Comparison of ENCODE assay signal across 16 cellular contexts in the genomic region with DNA sequence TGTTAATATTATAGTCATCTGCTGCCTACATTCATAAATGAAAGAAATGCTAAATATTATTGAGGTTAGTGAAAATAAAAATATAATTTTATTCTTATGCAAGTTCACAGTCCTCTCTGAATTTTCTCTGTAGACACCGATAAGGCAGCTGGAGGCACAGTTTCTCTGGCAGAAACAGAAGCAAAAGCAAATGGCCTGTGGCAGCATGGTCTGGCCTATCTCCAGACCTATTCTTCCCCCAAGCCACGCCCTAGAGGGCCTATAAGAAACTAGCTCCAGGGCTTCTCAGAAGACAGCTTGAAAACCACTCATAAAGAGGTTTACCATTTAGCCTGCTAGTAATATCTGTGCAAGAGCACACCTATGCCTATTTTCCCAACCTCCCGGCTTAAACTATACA. TPM values are rescaled to one million over a fixed set of nuclear protein-coding genes. Genes with fewer than 3 reads are reported as not detected.
DNase-seq lines count a peak whose midpoint lies in the region; ATAC-seq, FAIRE-seq and TF ChIP-seq lines count a peak whose summit lies in the region.
"Had no signal": no experiment of that assay in that cellular context is flagged by ENCODE, and none has a peak within 500 bp of the region (broad histone marks: within the 10 kb centered on the region; RNA-seq: fewer than 3 reads in every experiment).

No MANE protein-coding gene starts in this region.

- in situ Hi-C loops in GM12878 (cut with MboI) = no loop called here

- no peak overlapping the region for H2AFZ ChIP-seq in GM12878 (ENCODE audit: control insufficient read depth, low read depth, low read length)

- H3K27me3 ChIP-seq in GM12878 (replicated peaks in 1 of 2; ENCODE audit: control insufficient read depth in 2 of 2, insufficient read depth in 2 of 2, low read length in 1 of 2) = no peaks in the 10 kb centered on the region
- H3K27me3 ChIP-seq in CD8-positive, alpha-beta memory T cell (ENCODE audit: insufficient read depth, low read length, poor library complexity, severe bottlenecking) = no peaks in the 10 kb centered on the region

- no peaks in the 10 kb centered on the region for H3K9me3 ChIP-seq in HEK293 (ENCODE audit: control insufficient read depth, insufficient read depth, low read depth, low read length)
- no peaks in the 10 kb centered on the region; the same call in 2 of the 3 replicates for H3K9me3 ChIP-seq in GM12878 (replicated peaks; ENCODE audit: control insufficient read depth, insufficient read depth, low read length)
- no peaks in the 10 kb centered on the region for H3K9me3 ChIP-seq in CD8-positive, alpha-beta memory T cell (ENCODE audit: low read length)
- H3K9me3 ChIP-seq: A549 had no signal

- H3K36me3 ChIP-seq in HEK293 (ENCODE audit: control insufficient read depth in 2 of 2, insufficient read depth in 1 of 2, low read length in 2 of 2) = peaks cover 0 to 42% of the 10 kb centered on the region in 2 experiments; a peak in 1 of 3 replicates
- H3K36me3 ChIP-seq in GM12878 (ENCODE audit: control insufficient read depth in 2 of 2, insufficient read depth in 2 of 2, low read length in 1 of 2) = no peaks in the 10 kb centered on the region; a peak in 3 of 4 replicates
- peaks cover 4% of the 10 kb centered on the region for H3K36me3 ChIP-seq in CD8-positive, alpha-beta memory T cell (ENCODE audit: insufficient read depth, low read length)

- TF ChIP-seq CTCF in 22Rv1 (IDR thresholded peaks at IDR 0.05) = no peak
- TF ChIP-seq CTCF in HEK293 (tag by site-specific recombination; IDR thresholded peaks at IDR 0.05) = no peak
- TF ChIP-seq CTCF in GM12878 (IDR thresholded peaks at IDR 0.05 in 2 of 3, conservative IDR thresholded peaks at IDR 0.05 in 1 of 3; ENCODE audit: control insufficient read depth in 2 of 3, extremely low read depth in 1 of 3, insufficient read depth in 1 of 3, low read depth in 3 of 3, low read length in 3 of 3) = no peak
- no peak for TF ChIP-seq CTCF in GM20000 (IDR thresholded peaks at IDR 0.05; ENCODE audit: extremely low read depth, missing control alignments)

- WGBS in GM12878 (ENCODE audit: insufficient coverage, insufficient replicate concordance, low lambda C conversion rate, missing lambda C conversion rate) = 82% methylated on average over 3 of the region's 3 CpGs

- RAD21 ChIA-PET in GM12878 (lab: Charles Lee; ENCODE audit: unreplicated experiment) = interaction anchor here (3.4 kb wide), 1 partner anchor 13 kb away, joined by 29 read pairs; no protein-coding TSS in a partner anchor

- no peaks in the 10 kb centered on the region for H3K9me3 Mint-ChIP-seq in CD8-positive, alpha-beta memory T cell
- H3K9me3 Mint-ChIP-seq in activated naive CD4-positive, alpha-beta T cell treated with anti-CD3 and anti-CD28 coated beads, Interleukin-2, amount 50 U/mL, for 72 hours = no peaks in the 10 kb centered on the region

- no TSS peak for BruUV-seq in GM12878 (replicated peaks; lab: Mats Ljungman, UMichigan)

- H3K27ac Mint-ChIP-seq in CD8-positive, alpha-beta memory T cell = no peak overlapping the region
- no peak overlapping the region for H3K27ac Mint-ChIP-seq in activated naive CD4-positive, alpha-beta T cell treated with anti-CD3 and anti-CD28 coated beads, Interleukin-2, amount 50 U/mL, for 72 hours

- 0 out of 2 replicates have a peak overlapping the region, but pooled peaks have one; percentile 12 for H3K27ac ChIP-seq in 22Rv1
- H3K27ac ChIP-seq in HEK293 (ENCODE audit: extremely low read depth, low read depth, low read length) = no peak overlapping the region
- peak overlapping the region; percentile 50; the same call in 1 of the 2 replicates for H3K27ac ChIP-seq in GM12878 (ENCODE audit: control insufficient read depth, insufficient read depth)
- no peak overlapping the region for H3K27ac ChIP-seq in CD8-positive, alpha-beta memory T cell (ENCODE audit: low read depth, low read length)

- H3K4me1 Mint-ChIP-seq in CD8-positive, alpha-beta memory T cell = peaks cover 0 to 4% (median 0%) of the 10 kb centered on the region in 3 donors

- POLR2A ChIA-PET in HEK293 (lab: Yijun Ruan, JAX) (no interaction called here), GM12878 (lab: Charles Lee) (interaction anchor here (1.0 to 1.8 kb wide), 3 partner anchors 11 to 15 kb away, joined by 3 to 6 read pairs (median 4); no protein-coding TSS in a partner anchor)
- POLR2A ChIA-PET in CD8-positive, alpha-beta memory T cell (lab: Charles Lee) = no interaction called here

- H3K4me2 ChIP-seq in GM12878 (ENCODE audit: control insufficient read depth, insufficient read depth) = no peak overlapping the region
- H3K4me2 ChIP-seq: A549 had no signal

- no peak for TF ChIP-seq EP300 in GM12878 (IDR thresholded peaks at IDR 0.05; ENCODE audit: borderline replicate concordance in 1 of 2, control insufficient read depth in 1 of 2, low read depth in 2 of 2, low read length in 2 of 2)

- H3K4me3 ChIP-seq in HEK293 (ENCODE audit: low read depth, low read length) = no peak overlapping the region
- no peak overlapping the region for H3K4me3 ChIP-seq in GM12878
- H3K4me3 ChIP-seq in CD8-positive, alpha-beta memory T cell (ENCODE audit: low read length) = no peak overlapping the region
- H3K4me3 ChIP-seq: A549 had no signal

- no peak for FAIRE-seq in GM12878 (lab: Jason Lieb, UNC)
- FAIRE-seq: A549 had no signal

- H3K4me1 ChIP-seq in HEK293 (ENCODE audit: control insufficient read depth, insufficient read depth, low read length) = peaks cover 3% of the 10 kb centered on the region
- peaks cover 23% of the 10 kb centered on the region for H3K4me1 ChIP-seq in GM12878 (ENCODE audit: control insufficient read depth, insufficient read depth, low read length)
- H3K4me1 ChIP-seq in CD8-positive, alpha-beta memory T cell (ENCODE audit: insufficient read depth, low read length) = no peaks in the 10 kb centered on the region

- DNase-seq in NCI-H69 (lab: John Stamatoyannopoulos, UW) (peak; percentile 67), GM12878 (ENCODE audit: low read depth, low spot score) (no peak), GM20000 (ENCODE audit: low spot score) (no peak), NOMO-1 (lab: John Stamatoyannopoulos, UW; ENCODE audit: unreplicated experiment in 2 of 2) (no peak)
- no peak for DNase-seq in CD8-positive, alpha-beta memory T cell
- DNase-seq in activated naive CD4-positive, alpha-beta T cell treated with anti-CD3 and anti-CD28 coated beads, Interleukin-2, amount 50 U/mL, for 72 hours (ENCODE audit: low spot score in 2 of 2) = no peak
- DNase-seq: Calu3, DND-41, HCEC 1CT, NCI-H1048, NCI-H1930, SHP77 treated with DMSO at 0.1 percent for 48 hours had no signal

- H3K36me3 Mint-ChIP-seq in CD8-positive, alpha-beta memory T cell = peaks cover 11 to 70% (median 15%) of the 10 kb centered on the region in 3 donors
- H3K36me3 Mint-ChIP-seq in activated naive CD4-positive, alpha-beta T cell treated with anti-CD3 and anti-CD28 coated beads, Interleukin-2, amount 50 U/mL, for 72 hours = peaks cover 19 to 23% of the 10 kb centered on the region in 2 donors

- TF ChIP-seq POLR2A in GM12878 (IDR thresholded peaks at IDR 0.05; ENCODE audit: low read depth, low read length) = no peak

- peaks cover 11% of the 10 kb centered on the region for H3K79me2 ChIP-seq in GM12878 (ENCODE audit: control insufficient read depth, insufficient read depth, low read length)

- H3K9ac ChIP-seq in GM12878 (ENCODE audit: control insufficient read depth, insufficient read depth, low read length) = no peak overlapping the region

- CTCF ChIA-PET in HEK293 (lab: Yijun Ruan, JAX) (no interaction called here), GM12878 (lab: Yijun Ruan, JAX) (interaction anchor here (1.1 to 5.9 kb wide), 5 partner anchors 14 to 156 kb away, joined by 3 to 20 read pairs (median 9); no protein-coding TSS in a partner anchor)
- CTCF ChIA-PET in CD8-positive, alpha-beta memory T cell (lab: Charles Lee) = interaction anchor here (4.2 kb wide), 1 partner anchor 16 kb away, joined by 16 read pairs; no protein-coding TSS in a partner anchor

- H4K20me1 ChIP-seq in GM12878 (ENCODE audit: control insufficient read depth, insufficient read depth) = no peaks in the 10 kb centered on the region

- intact Hi-C loops in GM12878 (cut with micrococcal nuclease; ENCODE audit: unreplicated experiment) = no loop called here

- no peak for TF ChIP-seq RAD21 in GM12878 (IDR thresholded peaks at IDR 0.05; ENCODE audit: insufficient read depth, low read depth, low read length)

- H3K27me3 Mint-ChIP-seq in CD8-positive, alpha-beta memory T cell = no peaks in the 10 kb centered on the region

- SMC1A ChIA-PET in GM12878 (lab: Charles Lee; ENCODE audit: uncharacterized antibody, unreplicated experiment) = interaction anchor here (1.0 to 3.0 kb wide), 4 partner anchors 9 to 59 kb away, joined by 3 to 19 read pairs (median 6); no protein-coding TSS in a partner anchor

- peak; percentile 80 for ATAC-seq in GM12878
- no peak for ATAC-seq in activated naive CD4-positive, alpha-beta T cell treated with anti-CD3 and anti-CD28 coated beads, Interleukin-2, amount 50 U/mL, for 72 hours
- ATAC-seq: A549, Panc1 had no signal

- H3K4me3 Mint-ChIP-seq in CD8-positive, alpha-beta memory T cell = no peak overlapping the region

RNA-seq across cellular contexts. Expression of a gene that starts 28.4 kb away (rescaled TPM):
- 151 and 157 TPM in 2 replicates for total RNA-seq in GM12878 (2013; cell fraction: nucleolus; rRNA removed)
- total RNA-seq in GM12878 (2014; rRNA removed) (113 and 117 TPM in 2 replicates), GM12878 (2014; rRNA removed; fragmentation: Illumina TruSeq; extraction: Trizol) (114 and 119 TPM in 2 replicates), GM12878 (2021) (95.3 and 96.1 TPM in 2 replicates)
- 40.3 TPM for polyA plus RNA-seq in GM12878 (2011; ENCODE audit: low read depth)
- polyA plus RNA-seq in GM12878 (2011; rRNA removed) (128 and 139 TPM in 2 replicates), GM12878 (2014; fragmentation: Illumina TruSeq; extraction: Trizol) (125 and 140 TPM in 2 replicates), GM12878 (2014; fragmentation: Nextera tagmentation; extraction: Ambion mirVana) (10 to 100 TPM; 61.0 to 88.9 TPM), GM12878 (2014; rRNA removed) (84.7 and 89.9 TPM in 2 replicates), GM12878 (2016; fragmentation: Nextera tagmentation; extraction: Ambion mirVana) (10 to 100 TPM; 77.1 to 80.0 TPM)
- polyA plus RNA-seq in GM12878 (2011; cell fraction: cytosol; rRNA removed) = 92.2 and 96.2 TPM in 2 replicates
- polyA plus RNA-seq in GM12878 (2011; cell fraction: nucleus; rRNA removed) = 68.8 and 72.8 TPM in 2 replicates
- 46.0 and 55.8 TPM in 2 replicates for polyA plus RNA-seq in GM12878 (2012)
- 98.5 and 103 TPM in 2 replicates for polyA minus RNA-seq in GM12878 (2011; rRNA and poly(A)+ RNA removed)
- polyA minus RNA-seq in GM12878 (2011; cell fraction: cytosol; rRNA and poly(A)+ RNA removed) = 41.7 and 54.2 TPM in 2 replicates
- 55.2 and 96.8 TPM in 2 replicates for polyA minus RNA-seq in GM12878 (2011; cell fraction: nucleus; rRNA and poly(A)+ RNA removed)
- 10 to 100 TPM; 86.9 to 91.9 TPM for total RNA-seq in CD8-positive, alpha-beta memory T cell
- 35.9 TPM for polyA plus RNA-seq in CD8-positive, alpha-beta memory T cell
- 100 to 1,000 TPM in 1 of 2 donors, 10 to 100 TPM in 1; 87.4 to 116 TPM for total RNA-seq in activated naive CD4-positive, alpha-beta T cell treated with anti-CD3 and anti-CD28 coated beads, Interleukin-2, amount 50 U/mL, for 72 hours

RNA-seq across cellular contexts. Expression of a gene that starts 28.6 kb away (rescaled TPM):
- total RNA-seq in GM12878 (2013; cell fraction: nucleolus; rRNA removed) = 37.6 and 44.3 TPM in 2 replicates
- total RNA-seq in GM12878 (2014; rRNA removed) = 10.5 and 13.1 TPM in 2 replicates
- total RNA-seq in GM12878 (2014; rRNA removed; fragmentation: Illumina TruSeq; extraction: Trizol) = 8.7 and 9.9 TPM in 2 replicates
- total RNA-seq in GM12878 (2021) = 13.6 and 14.7 TPM in 2 replicates
- polyA plus RNA-seq in GM12878 (2011; ENCODE audit: low read depth) = 4.2 TPM
- 14.8 and 17.9 TPM in 2 replicates for polyA plus RNA-seq in GM12878 (2011; rRNA removed)
- polyA plus RNA-seq in GM12878 (2011; cell fraction: cytosol; rRNA removed) = 8.3 and 9.0 TPM in 2 replicates
- 21.8 and 22.2 TPM in 2 replicates for polyA plus RNA-seq in GM12878 (2011; cell fraction: nucleus; rRNA removed)
- 4.1 and 6.9 TPM in 2 replicates for polyA plus RNA-seq in GM12878 (2012)
- 12.0 and 12.4 TPM in 2 replicates for polyA plus RNA-seq in GM12878 (2014; fragmentation: Illumina TruSeq; extraction: Trizol)
- 10 to 100 TPM in 1 of 2 experiments, 1 to 10 TPM in 1; 9.1 to 11.0 TPM for polyA plus RNA-seq in GM12878 (2014; fragmentation: Nextera tagmentation; extraction: Ambion mirVana)
- 10.2 and 12.8 TPM in 2 replicates for polyA plus RNA-seq in GM12878 (2014; rRNA removed)
- polyA plus RNA-seq in GM12878 (2016; fragmentation: Nextera tagmentation; extraction: Ambion mirVana) = 10 to 100 TPM; 11.8 to 15.0 TPM
- 12.6 and 14.7 TPM in 2 replicates for polyA minus RNA-seq in GM12878 (2011; rRNA and poly(A)+ RNA removed)
- polyA minus RNA-seq in GM12878 (2011; cell fraction: cytosol; rRNA and poly(A)+ RNA removed) = 3.7 and 3.9 TPM in 2 replicates
- polyA minus RNA-seq in GM12878 (2011; cell fraction: nucleus; rRNA and poly(A)+ RNA removed) = 10.6 and 17.6 TPM in 2 replicates
- 10 to 100 TPM; 14.0 to 15.0 TPM for total RNA-seq in CD8-positive, alpha-beta memory T cell
- 2.6 TPM for polyA plus RNA-seq in CD8-positive, alpha-beta memory T cell
- total RNA-seq in activated naive CD4-positive, alpha-beta T cell treated with anti-CD3 and anti-CD28 coated beads, Interleukin-2, amount 50 U/mL, for 72 hours = 10 to 100 TPM; 10.3 to 12.8 TPM

Comparison
In these comparisons a context has a peak if more than half of its experiments do, and no peak if none do; other contexts are left out.
1. H3K27ac ChIP-seq: peak in 22Rv1 (single experiment) and GM12878 (single experiment); none in HEK293 (single experiment) and CD8-positive, alpha-beta memory T cell (single experiment).